In the genomic region with DNA sequence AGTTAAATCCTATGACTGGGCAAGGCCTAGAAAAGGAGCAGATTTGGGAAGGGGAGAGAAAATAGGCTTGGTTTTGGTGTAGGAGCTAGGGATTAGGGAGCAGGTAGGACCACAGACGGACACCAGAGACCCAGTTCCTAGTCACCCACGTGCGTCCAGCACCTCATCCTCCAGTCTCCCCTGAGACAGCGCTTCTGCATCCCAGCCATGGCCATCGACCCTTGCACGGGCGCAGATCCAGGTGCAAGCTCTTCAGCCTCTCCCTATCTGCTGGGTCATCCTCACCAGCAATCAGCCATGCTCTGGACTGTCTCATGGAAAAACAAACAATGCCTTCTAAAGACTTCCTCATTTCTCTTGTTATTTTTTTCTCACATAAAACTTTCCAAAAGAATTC, we compare ENCODE assay signal across 13 cellular contexts.
DNase-seq lines count a peak whose midpoint lies in the region; ATAC-seq and TF ChIP-seq lines count a peak whose summit lies in the region.
"Had no signal": no experiment of that assay in that cellular context is flagged by ENCODE, and none has a peak within 500 bp of the region (broad histone marks: within the 10 kb centered on the region; RNA-seq: fewer than 3 reads in every experiment).

No MANE protein-coding gene starts in this region.

- H2BK12ac ChIP-seq in H9 (ENCODE audit: insufficient read length, low read depth, low read length), result no peak overlapping the region

- no peak overlapping the region for H2AFZ ChIP-seq in H9 (ENCODE audit: low read length)

- H3T11ph ChIP-seq in H9 (ENCODE audit: low read length), result no peak overlapping the region

- TF ChIP-seq CTCF in H9 (conservative IDR thresholded peaks at IDR 0.05), result no peak
- TF ChIP-seq CTCF in endodermal cell (conservative IDR thresholded peaks at IDR 0.05), result no peak
- TF ChIP-seq CTCF in upper lobe of right lung (IDR thresholded peaks at IDR 0.05), result no peak
- no peak for TF ChIP-seq CTCF in sigmoid colon (IDR thresholded peaks at IDR 0.05)

- H3K56ac ChIP-seq in H9 (ENCODE audit: insufficient read length, low read depth, low read length), result no peak overlapping the region

- no peak overlapping the region for H2BK5ac ChIP-seq in H9 (ENCODE audit: insufficient read length, low read length)

- H2BK20ac ChIP-seq in H9 (ENCODE audit: low read depth, low read length, poor library complexity, severe bottlenecking), result no peak overlapping the region

- peak; percentile 14 for DNase-seq in activated naive CD4-positive, alpha-beta T cell treated with anti-CD3 and anti-CD28 coated beads, Interleukin-2, amount 10 ng/mL, durations not matched to agents 7 days and 5 days
- DNase-seq in activated naive CD4-positive, alpha-beta T cell treated with anti-CD3 and anti-CD28 coated beads, Interleukin-2, amount 50 U/mL, for 16 hours, result no peak
- DNase-seq in H9, result no peak
- peak; percentile 31 for DNase-seq in endodermal cell
- no peak for DNase-seq in G401 (ENCODE audit: low spot score)
- DNase-seq in upper lobe of right lung, result no peak
- no peak for DNase-seq in sigmoid colon
- DNase-seq: BE2C; Caco-2; CD8-positive, alpha-beta memory T cell; DND-41; GF-D8 had no signal

- no peaks in the 10 kb centered on the region for H3K27me3 Mint-ChIP-seq in activated naive CD4-positive, alpha-beta T cell treated with anti-CD3 and anti-CD28 coated beads, Interleukin-2, amount 10 ng/mL, durations not matched to agents 7 days and 5 days
- H3K27me3 Mint-ChIP-seq in H9 (ENCODE audit: low read depth), result no peaks in the 10 kb centered on the region
- H3K27me3 Mint-ChIP-seq in endodermal cell (ENCODE audit: insufficient read depth), result no peaks in the 10 kb centered on the region

- H3K4me1 Mint-ChIP-seq in activated naive CD4-positive, alpha-beta T cell treated with anti-CD3 and anti-CD28 coated beads, Interleukin-2, amount 10 ng/mL, durations not matched to agents 7 days and 5 days, result no peaks in the 10 kb centered on the region
- H3K4me1 Mint-ChIP-seq in H9, result peaks cover 6% of the 10 kb centered on the region in 2 experiments
- H3K4me1 Mint-ChIP-seq in endodermal cell, result no peaks in the 10 kb centered on the region
- H3K4me1 Mint-ChIP-seq: CD8-positive, alpha-beta memory T cell had no signal

- no peaks in the 10 kb centered on the region for H3K4me1 ChIP-seq in H9 (ENCODE audit: insufficient read depth, low read length)
- no peaks in the 10 kb centered on the region for H3K4me1 ChIP-seq in endodermal cell (ENCODE audit: control insufficient read depth, insufficient read depth, low read length)
- no peaks in the 10 kb centered on the region for H3K4me1 ChIP-seq in upper lobe of right lung
- H3K4me1 ChIP-seq in sigmoid colon, result no peaks in the 10 kb centered on the region
- H3K4me1 ChIP-seq: BE2C, Caco-2 had no signal

- H3K4me3 Mint-ChIP-seq in activated naive CD4-positive, alpha-beta T cell treated with anti-CD3 and anti-CD28 coated beads, Interleukin-2, amount 10 ng/mL, durations not matched to agents 7 days and 5 days, result no peak overlapping the region
- H3K4me3 Mint-ChIP-seq in H9 (no peak overlapping the region), endodermal cell (no peak overlapping the region)
- H3K4me3 Mint-ChIP-seq: CD8-positive, alpha-beta memory T cell had no signal

- intact Hi-C loops in upper lobe of right lung (cut with DNase I), result no loop called here
- intact Hi-C loops in sigmoid colon (cut with DNase I), result no loop called here

- TF ChIP-seq EP300 in sigmoid colon (IDR thresholded peaks at IDR 0.05), result no peak

- H2BK15ac ChIP-seq in H9 (ENCODE audit: low read depth, low read length), result no peak overlapping the region

- H3K23ac ChIP-seq in H9 (ENCODE audit: insufficient read length, low read depth, low read length), result no peak overlapping the region

- no peak overlapping the region for H2BK120ac ChIP-seq in H9 (ENCODE audit: low read depth, low read length, poor library complexity, severe bottlenecking)

- no peaks in the 10 kb centered on the region for H3K36me3 Mint-ChIP-seq in activated naive CD4-positive, alpha-beta T cell treated with anti-CD3 and anti-CD28 coated beads, Interleukin-2, amount 10 ng/mL, durations not matched to agents 7 days and 5 days
- no peaks in the 10 kb centered on the region for H3K36me3 Mint-ChIP-seq in H9 (ENCODE audit: insufficient read depth in 1 of 3, low read depth in 3 of 3)
- no peaks in the 10 kb centered on the region for H3K36me3 Mint-ChIP-seq in endodermal cell (ENCODE audit: low read depth)
- H3K36me3 Mint-ChIP-seq: CD8-positive, alpha-beta memory T cell had no signal

- H3K27ac ChIP-seq in H9 (ENCODE audit: insufficient read length, low read depth, low read length), result no peak overlapping the region
- no peak overlapping the region for H3K27ac ChIP-seq in endodermal cell (ENCODE audit: low read depth, low read length)
- H3K27ac ChIP-seq in upper lobe of right lung, result no peak overlapping the region
- H3K27ac ChIP-seq in sigmoid colon, result no peak overlapping the region
- H3K27ac ChIP-seq: HL-60 had no signal

- no peak overlapping the region for H4K5ac ChIP-seq in H9 (ENCODE audit: insufficient read length, low read depth, low read length)

- H4K91ac ChIP-seq in H9 (ENCODE audit: insufficient read length, low read depth, low read length), result no peak overlapping the region

- H4K8ac ChIP-seq in H9 (replicated peaks; ENCODE audit: insufficient read length, low read depth, low read length), result no peak overlapping the region

- no peaks in the 10 kb centered on the region for H4K20me1 ChIP-seq in H9 (ENCODE audit: control insufficient read depth, insufficient read depth, insufficient read length)

- no peaks in the 10 kb centered on the region for H3K79me1 ChIP-seq in H9 (ENCODE audit: insufficient read depth, low read depth, low read length, poor library complexity, severe bottlenecking)

- TF ChIP-seq POLR2A in sigmoid colon (IDR thresholded peaks at IDR 0.05), result no peak

- H3K9ac ChIP-seq in H9 (ENCODE audit: extremely low read depth, insufficient read length, low read length) (no peak overlapping the region), endodermal cell (ENCODE audit: extremely low read depth, low read length, poor library complexity, severe bottlenecking) (no peak overlapping the region)

- H3K4ac ChIP-seq in H9 (ENCODE audit: low read depth, low read length), result no peak overlapping the region

- ATAC-seq in upper lobe of right lung, result no peak

- H3K9me3 ChIP-seq in H9 (ENCODE audit: control insufficient read depth, low read depth, low read length), result no peaks in the 10 kb centered on the region
- no peaks in the 10 kb centered on the region for H3K9me3 ChIP-seq in endodermal cell (ENCODE audit: control insufficient read depth, low read length)
- H3K9me3 ChIP-seq in upper lobe of right lung, result no peaks in the 10 kb centered on the region
- no peaks in the 10 kb centered on the region for H3K9me3 ChIP-seq in sigmoid colon
- H3K9me3 ChIP-seq: BE2C, Caco-2 had no signal

- H3K36me3 ChIP-seq in endodermal cell (ENCODE audit: control insufficient read depth, insufficient read depth, low read length), result no peaks in the 10 kb centered on the region
- H3K36me3 ChIP-seq in upper lobe of right lung, result no peaks in the 10 kb centered on the region
- no peaks in the 10 kb centered on the region for H3K36me3 ChIP-seq in sigmoid colon
- H3K36me3 ChIP-seq: BE2C had no signal

- H3K23me2 ChIP-seq in H9 (ENCODE audit: insufficient read length, low read depth, low read length, poor library complexity, severe bottlenecking), result no peaks in the 10 kb centered on the region

- in situ Hi-C loops in G401 (cut with HindIII; ENCODE audit: low sequenced_read_pairs), result no loop called here

- H3K27me3 ChIP-seq in H9 (ENCODE audit: insufficient read depth, low read length), result no peaks in the 10 kb centered on the region
- H3K27me3 ChIP-seq in endodermal cell (ENCODE audit: control insufficient read depth, insufficient read depth, low read length, poor library complexity, severe bottlenecking), result no peaks in the 10 kb centered on the region
- no peaks in the 10 kb centered on the region for H3K27me3 ChIP-seq in upper lobe of right lung
- no peaks in the 10 kb centered on the region for H3K27me3 ChIP-seq in sigmoid colon
- H3K27me3 ChIP-seq: BE2C had no signal

- H3K4me2 ChIP-seq in H9 (ENCODE audit: insufficient read depth, insufficient read length, low read length), result no peak overlapping the region

- no peak overlapping the region for H3K27ac Mint-ChIP-seq in activated naive CD4-positive, alpha-beta T cell treated with anti-CD3 and anti-CD28 coated beads, Interleukin-2, amount 10 ng/mL, durations not matched to agents 7 days and 5 days
- no peak overlapping the region for H3K27ac Mint-ChIP-seq in H9
- H3K27ac Mint-ChIP-seq in endodermal cell, result no peak overlapping the region
- H3K27ac Mint-ChIP-seq: CD8-positive, alpha-beta memory T cell had no signal

- H3K79me2 ChIP-seq in H9 (ENCODE audit: insufficient read depth, low read length), result no peaks in the 10 kb centered on the region

- WGBS in H9 (ENCODE audit: extremely low coverage, insufficient read length, low lambda C conversion rate), result no CpG with 5 or more reads among the region's 7 CpGs
- 92 to 97% methylated on average over 6 to 7 of the region's 7 CpGs for WGBS in endodermal cell (ENCODE audit: insufficient coverage in 1 of 2, insufficient read length in 1 of 2), 2 experiments
- 54 to 76% methylated on average over 7 of the region's 7 CpGs for WGBS in sigmoid colon, 2 donors

- no peaks in the 10 kb centered on the region for H3K9me3 Mint-ChIP-seq in activated naive CD4-positive, alpha-beta T cell treated with anti-CD3 and anti-CD28 coated beads, Interleukin-2, amount 10 ng/mL, durations not matched to agents 7 days and 5 days
- H3K9me3 Mint-ChIP-seq in H9 (no peaks in the 10 kb centered on the region), endodermal cell (no peaks in the 10 kb centered on the region)
- H3K9me3 Mint-ChIP-seq: CD8-positive, alpha-beta memory T cell had no signal

- 0 out of 2 replicates have a peak overlapping the region, but pooled peaks have one; percentile 57 for H3K14ac ChIP-seq in H9 (ENCODE audit: insufficient read depth, low read length)

- CTCF ChIA-PET in activated naive CD4-positive, alpha-beta T cell treated with anti-CD3 and anti-CD28 coated beads, Interleukin-2, amount 10 ng/mL, durations not matched to agents 7 days and 5 days (lab: Charles Lee), result interaction anchor here (0.5 kb wide), 1 partner anchor 602 kb away, joined by 3 read pairs; no protein-coding TSS in a partner anchor

- no peak overlapping the region for H3K18ac ChIP-seq in H9 (ENCODE audit: insufficient read length, low read depth, low read length)

- no peak overlapping the region for H2AK5ac ChIP-seq in H9 (ENCODE audit: insufficient read length, low read length)

- no peak overlapping the region for H3K4me3 ChIP-seq in endodermal cell (ENCODE audit: low read length)
- no peak overlapping the region for H3K4me3 ChIP-seq in upper lobe of right lung
- H3K4me3 ChIP-seq in sigmoid colon, result no peak overlapping the region

Comparison
In these comparisons a context has a peak if more than half of its experiments do, and no peak if none do; other contexts are left out.
1. DNase-seq: peak in activated naive CD4-positive, alpha-beta T cell treated with anti-CD3 and anti-CD28 coated beads, Interleukin-2, amount 10 ng/mL, durations not matched to agents 7 days and 5 days (single experiment) and endodermal cell (single experiment); none in activated naive CD4-positive, alpha-beta T cell treated with anti-CD3 and anti-CD28 coated beads, Interleukin-2, amount 50 U/mL, for 16 hours (single experiment), H9 (single experiment), G401 (single experiment), upper lobe of right lung (single experiment) and sigmoid colon (single experiment).